In genomic region chr17:76586741-76587487, GRCh38 we compare ENCODE assay signal across 1 cellular context.
A peak's percentile ranks its signal among the peaks of the same experiment; 100 is the strongest.
TF ChIP-seq lines count a peak whose summit lies in the region.

No MANE protein-coding gene starts in this region.

TF ChIP-seq in HepG2, 621 proteins besides CTCF, POLR2A, EP300 and RAD21:
- TF ChIP-seq NFKB2 (CRISPR knock-in tag; IDR thresholded peaks at IDR 0.05; ENCODE audit: borderline replicate concordance) (no peak), NRL (CRISPR knock-in tag; IDR thresholded peaks at IDR 0.05; ENCODE audit: borderline replicate concordance) (peak; percentile 35; the same call in 1 of the 2 replicates)
